ENCODE assay signal across 17 cellular contexts in the genomic region with DNA sequence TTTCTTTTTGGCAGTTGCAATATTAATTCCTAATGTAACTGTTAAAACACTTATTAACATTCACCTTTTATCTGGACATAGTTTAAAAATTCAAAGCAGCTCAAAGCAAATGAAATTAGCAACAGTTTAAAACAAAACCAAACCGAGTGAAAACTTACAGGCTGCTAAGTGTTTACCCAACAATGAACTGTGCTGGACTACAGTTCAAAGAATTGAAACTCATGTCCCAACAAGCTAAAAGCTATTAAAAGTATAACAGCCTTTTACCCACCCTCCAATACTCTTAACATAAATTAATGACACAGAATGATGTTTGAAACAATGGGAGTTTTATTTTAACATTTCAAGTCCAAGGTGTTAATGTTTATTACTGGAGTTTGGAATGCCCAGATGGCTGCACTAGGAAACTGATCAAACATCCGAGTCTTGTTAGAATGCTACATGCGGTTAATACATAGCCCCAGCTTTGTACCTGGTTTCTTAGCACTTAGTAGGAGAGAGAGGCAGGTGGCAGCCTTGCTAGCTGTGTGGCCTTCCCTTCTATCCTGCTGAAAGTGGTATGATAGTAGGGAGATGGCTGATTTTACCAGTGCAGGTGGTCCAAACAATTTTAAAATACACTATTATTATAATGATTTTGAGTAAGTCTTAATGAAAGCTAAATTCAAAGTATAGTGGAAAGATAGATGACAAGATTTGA. TPM values are rescaled to one million over a fixed set of nuclear protein-coding genes. Genes with fewer than 3 reads are reported as not detected.
DNase-seq lines count a peak whose midpoint lies in the region; ATAC-seq and TF ChIP-seq lines count a peak whose summit lies in the region.
"Had no signal": no experiment of that assay in that cellular context is flagged by ENCODE, and none has a peak within 500 bp of the region (broad histone marks: within the 10 kb centered on the region; RNA-seq: fewer than 3 reads in every experiment).

No MANE protein-coding gene starts in this region.

- POLR2A ChIA-PET in PC-3 (lab: Charles Lee; ENCODE audit: unreplicated experiment) (no interaction called here), T-cell (lab: Charles Lee) (no interaction called here)

- no peaks in the 10 kb centered on the region for H3K9me3 ChIP-seq in heart right ventricle
- no peaks in the 10 kb centered on the region for H3K9me3 ChIP-seq in PC-3 (ENCODE audit: low read length)
- no peaks in the 10 kb centered on the region for H3K9me3 ChIP-seq in tibial artery
- H3K9me3 ChIP-seq: BE2C had no signal

- H3K4me3 ChIP-seq in heart right ventricle, result no peak overlapping the region
- H3K4me3 ChIP-seq in PC-3 (ENCODE audit: low read length), result no peak overlapping the region
- no peak overlapping the region for H3K4me3 ChIP-seq in tibial artery
- H3K4me3 ChIP-seq: SJCRH30 had no signal

- peak overlapping the region; percentile 78; the same call in 1 of the 2 replicates for H3K4me2 ChIP-seq in PC-3 (ENCODE audit: low read length)

- H3K9me2 ChIP-seq in PC-3 (replicated peaks; ENCODE audit: low read length), result no peaks in the 10 kb centered on the region

- H3K36me3 ChIP-seq in heart right ventricle (no peaks in the 10 kb centered on the region), PC-3 (ENCODE audit: low read depth, low read length) (no peaks in the 10 kb centered on the region), tibial artery (no peaks in the 10 kb centered on the region)
- H3K36me3 ChIP-seq: BE2C, SJCRH30 had no signal

- TF ChIP-seq CTCF in heart right ventricle (IDR thresholded peaks at IDR 0.05) (no peak), PC-3 (conservative IDR thresholded peaks at IDR 0.05; ENCODE audit: low read depth, low read length) (no peak), foreskin keratinocyte (conservative IDR thresholded peaks at IDR 0.05) (no peak), tibial artery (IDR thresholded peaks at IDR 0.05) (no peak)

- H3K9ac ChIP-seq in PC-3 (ENCODE audit: low read length), result 0 out of 2 replicates have a peak overlapping the region, but pooled peaks have one; percentile 10

- DNase-seq in heart right ventricle (no peak), left ventricle myocardium superior (no peak), PC-3 (no peak), foreskin keratinocyte (no peak), tibial artery (no peak), NCI-H187 treated with DMSO at 0.1 percent for 48 hours (lab: John Stamatoyannopoulos, UW) (no peak), T-cell (no peak), T1000 (lab: John Stamatoyannopoulos, UW) (no peak)
- DNase-seq: BE2C; CD4-positive, alpha-beta memory T cell; DMS79; MV-4-11; NCI-H1436 treated with DMSO at 0.1 percent for 48 hours; NCI-H2107; NCI-H774; SJCRH30 had no signal

- intact Hi-C loops in heart right ventricle (cut with DNase I) (no loop called here), left ventricle myocardium superior (cut with micrococcal nuclease) (no loop called here), PC-3 (cut with micrococcal nuclease) (no loop called here), tibial artery (cut with DNase I; ENCODE audit: low total_unique reads) (no loop called here)

- WGBS in heart right ventricle, 2 donors, result 47 to 66% methylated on average over 3 of the region's 3 CpGs

- no peaks in the 10 kb centered on the region for H3K4me1 Mint-ChIP-seq in T-cell

- ATAC-seq in heart right ventricle (no peak), left ventricle myocardium superior (no peak), PC-3 (peak; percentile 25), foreskin keratinocyte (no peak), T-cell (replicated peaks in 1 of 4) (no peak)

- no peaks in the 10 kb centered on the region for H3K79me2 ChIP-seq in PC-3 (ENCODE audit: low read length)

- no peak overlapping the region for H3K27ac Mint-ChIP-seq in T-cell
- H3K27ac Mint-ChIP-seq: CD4-positive, alpha-beta memory T cell; IgD-negative memory B cell had no signal

- no TSS peak for BruUV-seq in PC-3 (replicated peaks; lab: Mats Ljungman, UMichigan)

- CTCF ChIA-PET in PC-3 (lab: Charles Lee) (no interaction called here), T-cell (lab: Charles Lee) (no interaction called here)

- H3K27me3 Mint-ChIP-seq in T-cell, result no peaks in the 10 kb centered on the region
- H3K27me3 Mint-ChIP-seq: IgD-negative memory B cell had no signal

- H3K27me3 ChIP-seq in heart right ventricle, result no peaks in the 10 kb centered on the region
- H3K27me3 ChIP-seq in PC-3 (ENCODE audit: low read length), result no peaks in the 10 kb centered on the region
- no peaks in the 10 kb centered on the region for H3K27me3 ChIP-seq in foreskin keratinocyte
- no peaks in the 10 kb centered on the region for H3K27me3 ChIP-seq in tibial artery
- H3K27me3 ChIP-seq: BE2C, SJCRH30 had no signal

- H2AFZ ChIP-seq in PC-3 (ENCODE audit: low read length), result no peak overlapping the region

- peak overlapping the region in 8 of 10 donors; percentile 38 to 87 (median 68) for H3K27ac ChIP-seq in heart right ventricle
- peak overlapping the region; percentile 92 for H3K27ac ChIP-seq in PC-3 (ENCODE audit: low read length)
- H3K27ac ChIP-seq in foreskin keratinocyte, result peak overlapping the region; percentile 74
- H3K27ac ChIP-seq in tibial artery, result peak overlapping the region; percentile 74
- H3K27ac ChIP-seq: SJCRH30 had no signal

- H4K20me1 ChIP-seq in PC-3 (ENCODE audit: low read length), result no peaks in the 10 kb centered on the region

- no peaks in the 10 kb centered on the region for H3K36me3 Mint-ChIP-seq in T-cell
- H3K36me3 Mint-ChIP-seq: CD4-positive, alpha-beta memory T cell; IgD-negative memory B cell had no signal

- H3K4me3 Mint-ChIP-seq in T-cell, result no peak overlapping the region
- H3K4me3 Mint-ChIP-seq: CD4-positive, alpha-beta memory T cell; IgD-negative memory B cell had no signal

- no peaks in the 10 kb centered on the region for H3K9me3 Mint-ChIP-seq in T-cell
- H3K9me3 Mint-ChIP-seq: CD4-positive, alpha-beta memory T cell; IgD-negative memory B cell had no signal

- H3K4me1 ChIP-seq in heart right ventricle, result peaks cover 0 to 57% (median 20%) of the 10 kb centered on the region in 9 donors
- peaks cover 36% of the 10 kb centered on the region for H3K4me1 ChIP-seq in PC-3 (ENCODE audit: insufficient read depth, low read length)
- H3K4me1 ChIP-seq in foreskin keratinocyte, result peaks cover 24% of the 10 kb centered on the region
- peaks cover 0 to 91% (median 40%) of the 10 kb centered on the region in 4 donors for H3K4me1 ChIP-seq in tibial artery
- H3K4me1 ChIP-seq: BE2C had no signal

- no peaks in the 10 kb centered on the region for H3F3A ChIP-seq in PC-3 (ENCODE audit: low read length, unreplicated experiment)

RNA-seq across cellular contexts. Expression of a gene that starts 21.1 kb away (rescaled TPM):
- total RNA-seq in heart right ventricle, result 10 to 100 TPM; 30.0 to 60.1 (median 37.7) TPM
- polyA plus RNA-seq in heart right ventricle, result 10 to 100 TPM; 11.7 to 23.0 TPM
- total RNA-seq in left ventricle myocardium superior, result 40.2 TPM
- total RNA-seq in PC-3 (2014; rRNA removed), result 29.9 and 31.3 TPM in 2 replicates
- 57.3 and 61.7 TPM in 2 replicates for total RNA-seq in foreskin keratinocyte
- 10.6 and 11.9 TPM in 2 replicates for polyA plus RNA-seq in foreskin keratinocyte
- 100 to 1,000 TPM in 4 of 5 donors, 10 to 100 TPM in 1; 86.3 to 143 (median 111) TPM for total RNA-seq in T-cell

RNA-seq across cellular contexts. Expression of a gene that starts 29.7 kb away (rescaled TPM):
- total RNA-seq in heart right ventricle, result 100 to 1,000 TPM; 131 to 183 (median 161) TPM
- polyA plus RNA-seq in heart right ventricle, result 100 to 1,000 TPM; 106 to 107 TPM
- 131 TPM for total RNA-seq in left ventricle myocardium superior
- 52.6 and 61.0 TPM in 2 replicates for total RNA-seq in PC-3 (2014; rRNA removed)
- total RNA-seq in foreskin keratinocyte, result 114 and 119 TPM in 2 replicates
- polyA plus RNA-seq in foreskin keratinocyte, result 103 and 115 TPM in 2 replicates
- total RNA-seq in T-cell, result 100 to 1,000 TPM in 4 of 5 donors, 10 to 100 TPM in 1; 88.1 to 113 (median 106) TPM
